28 cellular contexts compared by ENCODE assay signal in genomic region chr2:119461811-119462210, GRCh38. TPM values are rescaled to one million over a fixed set of nuclear protein-coding genes. Genes with fewer than 3 reads are reported as not detected.
"Had no signal": no experiment of that assay in that cellular context is flagged by ENCODE, and none has a peak within 500 bp of the region (broad histone marks: within the 10 kb centered on the region; RNA-seq: fewer than 3 reads in every experiment).

No MANE protein-coding gene starts in this region.

- H3K4me3 ChIP-seq: pancreas, prostate gland, right lobe of liver, skin epidermis, smooth muscle cell, suprapubic skin, testis, tibial artery, transverse colon, upper lobe of right lung, uterus had no signal

- H3K36me3 Mint-ChIP-seq: naive B cell; naive thymus-derived CD8-positive, alpha-beta T cell; stimulated activated effector memory CD8-positive, alpha-beta T cell treated with anti-CD3 and anti-CD28 coated beads, Interleukin-12 subunit alpha, Interleukin-12 subunit beta, amount 100 ng/mL, for 72 hours; type B pancreatic cell had no signal

- H3K4me2 ChIP-seq: smooth muscle cell had no signal

- DNase-seq: naive B cell; nephron progenitor cell; occipital lobe; right cardiac atrium; right lobe of liver; stimulated activated CD4-positive, alpha-beta T cell treated with anti-CD3 and anti-CD28 coated beads, Interleukin-15, amount 100 ng/mL, for 24 hours; stimulated activated CD4-positive, alpha-beta T cell treated with anti-CD3 and anti-CD28 coated beads, Interleukin-2, amount 100 ng/mL, for 24 hours; stimulated activated CD4-positive, alpha-beta T cell treated with anti-CD3 and anti-CD28 coated beads, Interleukin-2, amount 100 ng/mL, for 48 hours; stimulated activated CD4-positive, alpha-beta T cell treated with anti-CD3 and anti-CD28 coated beads, Interleukin-4, amount 100 ng/mL, for 24 hours; stimulated activated naive CD4-positive, alpha-beta T cell; stimulated activated naive CD8-positive, alpha-beta T cell treated with anti-CD3 and anti-CD28 coated beads, Interleukin-15, amount 100 ng/mL, for 72 hours; stimulated activated naive CD8-positive, alpha-beta T cell treated with anti-CD3 and anti-CD28 coated beads, Interleukin-15, Interleukin-2, amounts not matched to agents 100 U/mL and 50 U/mL, for 24 hours; substantia nigra; testis; tibial artery; transverse colon; upper lobe of right lung; uterus had no signal

- H3K4me1 ChIP-seq: pancreas, prostate gland, right lobe of liver, suprapubic skin, tibial artery, transverse colon, upper lobe of right lung, uterus had no signal

- H3K4me3 Mint-ChIP-seq: naive B cell; naive thymus-derived CD8-positive, alpha-beta T cell; nephron progenitor cell; neural crest cell; stimulated activated effector memory CD8-positive, alpha-beta T cell treated with anti-CD3 and anti-CD28 coated beads, Interleukin-12 subunit alpha, Interleukin-12 subunit beta, amount 100 ng/mL, for 72 hours; stimulated activated naive CD8-positive, alpha-beta T cell treated with anti-CD3 and anti-CD28 coated beads, Interleukin-15, amount 100 ng/mL, for 72 hours; type B pancreatic cell had no signal

- H3K9me3 Mint-ChIP-seq: naive thymus-derived CD8-positive, alpha-beta T cell; nephron progenitor cell; neural crest cell; stimulated activated effector memory CD8-positive, alpha-beta T cell treated with anti-CD3 and anti-CD28 coated beads, Interleukin-12 subunit alpha, Interleukin-12 subunit beta, amount 100 ng/mL, for 72 hours; stimulated activated naive CD8-positive, alpha-beta T cell treated with anti-CD3 and anti-CD28 coated beads, Interleukin-15, amount 100 ng/mL, for 72 hours; type B pancreatic cell had no signal

- H3K27ac ChIP-seq: pancreas, prostate gland, right lobe of liver, skin epidermis, suprapubic skin, testis, tibial artery, transverse colon, upper lobe of right lung, uterus had no signal

- ATAC-seq: naive thymus-derived CD8-positive, alpha-beta T cell; right lobe of liver; stimulated activated effector memory CD8-positive, alpha-beta T cell treated with anti-CD3 and anti-CD28 coated beads, Interleukin-12 subunit alpha, Interleukin-12 subunit beta, amount 100 ng/mL, for 72 hours; stimulated activated naive CD8-positive, alpha-beta T cell treated with anti-CD3 and anti-CD28 coated beads, Interleukin-15, amount 100 ng/mL, for 72 hours; stimulated activated naive CD8-positive, alpha-beta T cell treated with anti-CD3 and anti-CD28 coated beads, Interleukin-15, Interleukin-2, amounts not matched to agents 100 U/mL and 50 U/mL, for 24 hours; upper lobe of right lung had no signal

- H3K27me3 ChIP-seq: pancreas, right lobe of liver, suprapubic skin, testis, tibial artery, transverse colon, upper lobe of right lung, uterus had no signal

- H3K27ac Mint-ChIP-seq: naive thymus-derived CD8-positive, alpha-beta T cell; nephron progenitor cell; stimulated activated effector memory CD8-positive, alpha-beta T cell treated with anti-CD3 and anti-CD28 coated beads, Interleukin-12 subunit alpha, Interleukin-12 subunit beta, amount 100 ng/mL, for 72 hours; type B pancreatic cell had no signal

- H3K36me3 ChIP-seq: pancreas, prostate gland, right lobe of liver, suprapubic skin, tibial artery, transverse colon, upper lobe of right lung, uterus had no signal

- H3K4me1 Mint-ChIP-seq: naive B cell; naive thymus-derived CD8-positive, alpha-beta T cell; stimulated activated effector memory CD8-positive, alpha-beta T cell treated with anti-CD3 and anti-CD28 coated beads, Interleukin-12 subunit alpha, Interleukin-12 subunit beta, amount 100 ng/mL, for 72 hours; stimulated activated naive CD8-positive, alpha-beta T cell treated with anti-CD3 and anti-CD28 coated beads, Interleukin-15, amount 100 ng/mL, for 72 hours had no signal

- H3K9me3 ChIP-seq: pancreas, prostate gland, right lobe of liver, suprapubic skin, testis, tibial artery, transverse colon, upper lobe of right lung, uterus had no signal

RNA-seq across cellular contexts. Expression of gene TMEM37, which starts 30.2 kb away (rescaled TPM):
- total RNA-seq: myocyte, occipital lobe had no signal
- polyA plus RNA-seq: naive thymus-derived CD8-positive, alpha-beta T cell had no signal
